9 cellular contexts compared by ENCODE assay signal in the genomic region with DNA sequence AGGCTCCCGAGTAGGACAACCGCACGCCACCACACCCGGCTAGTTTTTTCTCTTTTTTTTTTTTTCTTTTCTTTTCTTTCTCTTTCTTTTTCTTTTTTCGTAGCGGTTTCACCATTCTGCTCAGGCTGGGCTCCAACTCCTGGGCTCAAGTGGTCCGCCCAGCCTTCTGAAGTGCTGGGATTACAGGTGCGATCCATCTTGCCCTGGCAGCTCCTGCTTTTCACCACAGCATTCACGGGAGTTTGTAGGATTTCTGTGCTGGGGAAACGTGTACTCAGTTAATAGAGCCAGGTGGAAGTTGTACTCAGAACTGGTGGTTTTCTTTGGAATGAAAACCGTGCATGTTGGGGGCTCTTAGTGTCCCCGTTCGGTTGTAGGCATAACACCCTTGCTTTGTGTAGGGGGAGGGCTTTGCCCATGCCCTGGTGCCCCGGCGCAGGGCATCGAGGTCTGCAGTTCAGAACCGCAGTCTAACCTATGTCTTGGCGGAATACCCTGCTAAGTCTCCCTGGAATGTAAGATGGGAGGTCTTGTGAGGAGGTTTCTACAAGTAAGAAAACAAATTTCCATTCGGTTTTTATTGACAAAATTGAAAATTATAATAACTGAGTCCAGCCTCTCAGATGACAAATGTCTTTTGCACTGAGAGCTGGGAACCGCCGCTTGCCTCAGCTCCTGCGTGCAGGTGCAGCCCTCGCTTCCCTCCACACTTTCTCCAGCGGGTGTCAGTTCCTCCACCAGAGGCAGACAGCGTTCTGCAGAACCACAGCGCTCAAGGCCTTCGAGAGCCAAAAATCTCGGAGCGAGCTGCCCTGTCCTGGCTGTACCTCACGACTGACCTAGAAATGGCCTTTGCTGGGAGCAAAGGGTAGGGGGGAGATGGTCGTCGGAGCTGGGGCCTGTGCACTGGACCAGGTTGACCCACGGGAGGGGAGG. TPM values are rescaled to one million over a fixed set of nuclear protein-coding genes. Genes with fewer than 3 reads are reported as not detected.
DNase-seq lines count a peak whose midpoint lies in the region; ATAC-seq and TF ChIP-seq lines count a peak whose summit lies in the region.
"Not testable (repeated sequence)": the region's sequence is repeated elsewhere in the genome, so short reads cannot be mapped to it uniquely, and the experiment has no call there.
"Had no signal": no experiment of that assay in that cellular context is flagged by ENCODE, and none has a peak within 500 bp of the region (broad histone marks: within the 10 kb centered on the region; RNA-seq: fewer than 3 reads in every experiment).

No MANE protein-coding gene starts in this region.

- H3K4me3 ChIP-seq in Panc1 (ENCODE audit: low read depth in 2 of 2, low read length in 2 of 2) = peak overlapping the region; percentile 37 to 40
- peak overlapping the region in 1 of 2 donors; percentile 44 for H3K4me3 ChIP-seq in left lung
- not testable (repeated sequence) for H3K4me3 ChIP-seq in aorta (ENCODE audit: low read length in 2 of 2)

- not testable (repeated sequence) for TF ChIP-seq CTCF in Panc1 (IDR thresholded peaks at IDR 0.05); left lung (IDR thresholded peaks at IDR 0.05)

- BruUV-seq in Panc1 (replicated peaks; lab: Mats Ljungman, UMichigan) = not testable (repeated sequence)

- ATAC-seq in GM19372 (IDR thresholded peaks at IDR 0.05; ENCODE audit: low read depth, unreplicated experiment) = peak; percentile 0
- ATAC-seq in HG03045 (IDR thresholded peaks at IDR 0.05; ENCODE audit: unreplicated experiment) = peak; percentile 33
- peak; percentile 35 for ATAC-seq in Panc1
- ATAC-seq in left lung = peak; percentile 53
- ATAC-seq in sciatic nerve = peak; percentile 33
- peak; percentile 64 for ATAC-seq in aorta (ENCODE audit: low FRiP score)

- in situ Hi-C loops in Panc1 (cut with HindIII; ENCODE audit: low pct_unique_long_range_greater_than_20kb, low sequenced_read_pairs) = not testable (repeated sequence)

- POLR2A ChIA-PET in Panc1 (lab: Charles Lee) = not testable (repeated sequence)

- 38 to 47% methylated on average over 17 to 25 of the region's 33 CpGs for WGBS in aorta, 2 donors

- not testable (repeated sequence) for H3K4me1 ChIP-seq in Panc1 (ENCODE audit: control insufficient read depth, insufficient read depth, low read length); left lung; aorta (ENCODE audit: control insufficient read depth in 1 of 2, insufficient read depth in 2 of 2, low read length in 2 of 2)

- intact Hi-C loops in Panc1 (cut with micrococcal nuclease; ENCODE audit: unreplicated experiment); left lung (cut with DNase I); sciatic nerve (cut with DNase I); aorta (cut with DNase I): not testable (repeated sequence)

- CTCF ChIA-PET in Panc1 (lab: Charles Lee) = not testable (repeated sequence)

- not testable (repeated sequence) for DNase-seq in Panc1 (ENCODE audit: low read depth, low spot score)
- peak; percentile 23 for DNase-seq in activated T-cell treated with anti-CD3 and anti-CD28 coated beads for 48 hours (ENCODE audit: low read depth)
- DNase-seq in effector CD4-positive, alpha-beta T cell = peak; percentile 11
- DNase-seq in left lung = peak; percentile 34 to 45
- DNase-seq in sciatic nerve (ENCODE audit: low spot score) = peak; percentile 47
- DNase-seq in aorta = peak; percentile 19 to 26

- H3K27ac ChIP-seq in Panc1 (ENCODE audit: low read length); aorta (ENCODE audit: low read depth in 1 of 2, low read length in 2 of 2): not testable (repeated sequence)
- peak overlapping the region in 1 of 2 donors; percentile 85 for H3K27ac ChIP-seq in left lung

- H3K27me3 ChIP-seq in Panc1 (ENCODE audit: control insufficient read depth, insufficient read depth, low read length); left lung; aorta (ENCODE audit: control insufficient read depth in 1 of 2, insufficient read depth in 2 of 2, low read length in 1 of 2): not testable (repeated sequence)

- H3K9me3 ChIP-seq in Panc1 (ENCODE audit: control insufficient read depth, insufficient read depth, low read depth, low read length); left lung; aorta (ENCODE audit: control insufficient read depth, low read length): not testable (repeated sequence)

- not testable (repeated sequence) for H3K36me3 ChIP-seq in Panc1 (ENCODE audit: control insufficient read depth, insufficient read depth, low read length); left lung; aorta (ENCODE audit: control insufficient read depth in 1 of 2, insufficient read depth in 2 of 2, low read length in 1 of 2)

RNA-seq across cellular contexts. Expression of gene PPIAL4D, which starts 40.0 kb away (rescaled TPM):
- total RNA-seq in Panc1 (2021; ENCODE audit: unreplicated experiment) (not detected), left lung (not detected), sciatic nerve (not detected), aorta (not detected)
- polyA plus RNA-seq in Panc1 (2012; ENCODE audit: insufficient read length) = 2.8 TPM
- polyA plus RNA-seq in aorta = not detected
- total RNA-seq: skeletal muscle tissue had no signal

Comparison
In these comparisons a context has a peak if more than half of its experiments do, and no peak if none do; other contexts are left out.
1. ATAC-seq: peak in every context shown above with its lines; median percentile 64 in aorta; 53 in left lung; 35 in Panc1; 33 in HG03045; 33 in sciatic nerve; 0 in GM19372.